ENCODE assay signal across 8 cellular contexts in genomic region chr16:89860747-89861304, GRCh38. TPM values are rescaled to one million over a fixed set of nuclear protein-coding genes. Genes with fewer than 3 reads are reported as not detected.
A peak's percentile ranks its signal among the peaks of the same experiment; 100 is the strongest.
DNase-seq lines count a peak whose midpoint lies in the region; ATAC-seq and TF ChIP-seq lines count a peak whose summit lies in the region.

No MANE protein-coding gene starts in this region.

- TF ChIP-seq CTCF in DOHH2 (IDR thresholded peaks at IDR 0.05; ENCODE audit: low read depth, low read length, poor library complexity, severe bottlenecking): peak; percentile 100
- peak; percentile 90 for TF ChIP-seq CTCF in IMR-90 (conservative IDR thresholded peaks at IDR 0.05; ENCODE audit: low read depth, low read length)

- 0 out of 2 replicates have a peak, but pooled peaks have one; percentile 30 for TF ChIP-seq POLR2A in IMR-90 (IDR thresholded peaks at IDR 0.05; ENCODE audit: low read depth, low read length)

- no peak overlapping the region for H3K9ac ChIP-seq in IMR-90 (ENCODE audit: low read depth, low read length)

- H3K36me3 ChIP-seq in DOHH2 (ENCODE audit: control insufficient read depth, low read length) (no peaks in the 10 kb centered on the region; the same call in 1 of the 2 replicates), IMR-90 (ENCODE audit: control insufficient read depth, insufficient read depth, low read length) (no peaks in the 10 kb centered on the region)

- no peak overlapping the region for H4K5ac ChIP-seq in IMR-90 (ENCODE audit: low read depth, low read length)

- H3K27me3 Mint-ChIP-seq in T-helper 17 cell: no peaks in the 10 kb centered on the region
- peaks cover 2% of the 10 kb centered on the region for H3K27me3 Mint-ChIP-seq in activated naive CD8-positive, alpha-beta T cell treated with anti-CD3 and anti-CD28 coated beads, Interleukin-2, amount 50 U/mL, for 24 hours

- no peak overlapping the region for H2AK5ac ChIP-seq in IMR-90 (ENCODE audit: low read depth, low read length)

- peak; percentile 17 for DNase-seq in IMR-90
- peak; percentile 64 to 79 (median 70) for DNase-seq in T-helper 17 cell
- DNase-seq in activated naive CD8-positive, alpha-beta T cell treated with anti-CD3 and anti-CD28 coated beads, Interleukin-2, amount 50 U/mL, for 24 hours: peak; percentile 86
- DNase-seq in hepatic stellate cell (ENCODE audit: low spot score): peak; percentile 88
- peak; percentile 81 for DNase-seq in stimulated activated CD4-positive, alpha-beta T cell treated with anti-CD3 and anti-CD28 coated beads, Interleukin-15, amount 100 ng/mL, for 24 hours
- no peak for DNase-seq in dedifferentiated amniotic fluid mesenchymal stem cell (ENCODE audit: extremely low spot score)

- H3K4me2 ChIP-seq in DOHH2 (ENCODE audit: low read length) (peak overlapping the region; percentile 47), IMR-90 (ENCODE audit: low read depth, low read length) (no peak overlapping the region)

- no peaks in the 10 kb centered on the region for H3K79me2 ChIP-seq in DOHH2 (ENCODE audit: control insufficient read depth, low read length)

- H2AFZ ChIP-seq in IMR-90 (replicated peaks; ENCODE audit: low read length, poor library complexity): peak overlapping the region; percentile 14

- peaks cover 36% of the 10 kb centered on the region for H3K4me1 ChIP-seq in DOHH2 (ENCODE audit: control insufficient read depth, low read length)
- peaks cover 6% of the 10 kb centered on the region for H3K4me1 ChIP-seq in IMR-90 (ENCODE audit: control insufficient read depth, insufficient read depth, low read length)

- dilution Hi-C loops in IMR-90 (cut with HindIII; ENCODE audit: low sequenced_read_pairs, unreplicated experiment): no loop called here

- H3K9me3 ChIP-seq in DOHH2 (ENCODE audit: control insufficient read depth, insufficient read depth, low read length) (no peaks in the 10 kb centered on the region), IMR-90 (ENCODE audit: control insufficient read depth, insufficient read depth, low read length) (no peaks in the 10 kb centered on the region), T-helper 17 cell (ENCODE audit: control insufficient read depth, low read length, poor library complexity, severe bottlenecking) (no peaks in the 10 kb centered on the region)

- no peak overlapping the region for H3K23ac ChIP-seq in IMR-90 (ENCODE audit: low read depth, low read length)

- H2AK9ac ChIP-seq in IMR-90 (replicated peaks; ENCODE audit: low read depth, low read length, poor library complexity): peak overlapping the region; percentile 21

- H3K9me3 Mint-ChIP-seq in activated naive CD8-positive, alpha-beta T cell treated with anti-CD3 and anti-CD28 coated beads, Interleukin-2, amount 50 U/mL, for 24 hours: no peaks in the 10 kb centered on the region

- H2BK15ac ChIP-seq in IMR-90 (ENCODE audit: low read depth, low read length): no peak overlapping the region

- no peak overlapping the region for H3K4ac ChIP-seq in IMR-90 (ENCODE audit: low read depth, low read length)

- no peak overlapping the region for H2BK20ac ChIP-seq in IMR-90 (ENCODE audit: low read depth, low read length)

- peaks cover 3% of the 10 kb centered on the region for H3K9me1 ChIP-seq in IMR-90 (ENCODE audit: insufficient read depth, low read length)

- WGBS in IMR-90 (ENCODE audit: extremely low coverage in 2 of 2, insufficient read length in 1 of 2), 2 experiments: 24% methylated on average over 9 of the region's 28 CpGs; no CpG with 5 or more reads in 1 of the 2 experiments

- H3K27ac ChIP-seq in DOHH2 (ENCODE audit: low read depth, low read length) (no peak overlapping the region), IMR-90 (ENCODE audit: insufficient read depth, low read length) (no peak overlapping the region)

- H4K8ac ChIP-seq in IMR-90 (ENCODE audit: low read depth in 2 of 2, low read length in 2 of 2): no peak overlapping the region

- H3K27me3 ChIP-seq in DOHH2 (ENCODE audit: control insufficient read depth, low read length): no peaks in the 10 kb centered on the region
- no peaks in the 10 kb centered on the region for H3K27me3 ChIP-seq in IMR-90 (ENCODE audit: control insufficient read depth, insufficient read depth, low read length)

- no peak overlapping the region for H2BK5ac ChIP-seq in IMR-90 (ENCODE audit: low read depth, low read length, poor library complexity, severe bottlenecking)

- BruUV-seq in IMR-90 (replicated peaks; lab: Mats Ljungman, UMichigan): no TSS peak

- H3K36me3 Mint-ChIP-seq in T-helper 17 cell (ENCODE audit: low read depth): no peaks in the 10 kb centered on the region
- H3K36me3 Mint-ChIP-seq in activated naive CD8-positive, alpha-beta T cell treated with anti-CD3 and anti-CD28 coated beads, Interleukin-2, amount 50 U/mL, for 24 hours (ENCODE audit: low read depth): no peaks in the 10 kb centered on the region

- POLR2A ChIA-PET in IMR-90 (lab: Charles Lee; ENCODE audit: unreplicated experiment): no interaction called here

- peak overlapping the region; percentile 81 for H3K27ac Mint-ChIP-seq in T-helper 17 cell
- no peak overlapping the region for H3K27ac Mint-ChIP-seq in activated naive CD8-positive, alpha-beta T cell treated with anti-CD3 and anti-CD28 coated beads, Interleukin-2, amount 50 U/mL, for 24 hours

- peaks cover 33% of the 10 kb centered on the region for H3K4me1 Mint-ChIP-seq in T-helper 17 cell
- peaks cover 28% of the 10 kb centered on the region for H3K4me1 Mint-ChIP-seq in activated naive CD8-positive, alpha-beta T cell treated with anti-CD3 and anti-CD28 coated beads, Interleukin-2, amount 50 U/mL, for 24 hours

- H3K4me3 ChIP-seq in DOHH2 (ENCODE audit: low read length) (no peak overlapping the region), IMR-90 (ENCODE audit: insufficient read depth, low read depth, low read length) (no peak overlapping the region)

- intact Hi-C loops in IMR-90 (cut with micrococcal nuclease): loop anchor here (1.0 to 5.0 kb wide), 4 partner anchors 68 to 160 kb away; partner anchors contain the start of genes SPATA2L, VPS9D1 and ZNF276

- peaks cover 5% of the 10 kb centered on the region; the same call in 1 of the 2 replicates for H3F3A ChIP-seq in DOHH2 (ENCODE audit: control insufficient read depth, insufficient read depth)

- no peaks in the 10 kb centered on the region; a peak in 1 of 4 replicates for H3K79me1 ChIP-seq in IMR-90 (ENCODE audit: low read depth in 1 of 2, low read length in 2 of 2)

- no peak overlapping the region for H4K91ac ChIP-seq in IMR-90 (ENCODE audit: insufficient read depth, low read depth, low read length)

- no peaks in the 10 kb centered on the region for H3K9me2 ChIP-seq in DOHH2 (replicated peaks; ENCODE audit: control insufficient read depth, low read length)

- ATAC-seq in IMR-90 (ENCODE audit: low read depth): peak; percentile 96
- peak; percentile 85 for ATAC-seq in T-helper 17 cell
- peak; percentile 81 for ATAC-seq in activated naive CD8-positive, alpha-beta T cell treated with anti-CD3 and anti-CD28 coated beads, Interleukin-2, amount 50 U/mL, for 24 hours
- no peak for ATAC-seq in GM18519 (IDR thresholded peaks at IDR 0.05; ENCODE audit: low FRiP score, unreplicated experiment)

- 0 out of 2 replicates have a peak, but pooled peaks cover 3% of the 10 kb centered on the region for H4K20me1 ChIP-seq in DOHH2 (ENCODE audit: control insufficient read depth, insufficient read depth, low read depth, low read length)
- 0 out of 2 replicates have a peak, but pooled peaks cover 8% of the 10 kb centered on the region for H4K20me1 ChIP-seq in IMR-90 (ENCODE audit: insufficient read depth, low read length)

- CTCF ChIA-PET in IMR-90 (lab: Yijun Ruan, JAX): interaction anchor here (0.6 to 4.2 kb wide), 9 partner anchors 56 to 161 kb away, joined by 3 to 19 read pairs (median 3); partner anchors contain the start of gene SPATA2L

- in situ Hi-C loops in IMR-90 (cut with MboI; ENCODE audit: low sequenced_read_pairs): no loop called here

- H3K56ac ChIP-seq in IMR-90 (ENCODE audit: extremely low read depth, insufficient read depth, low read length): no peak overlapping the region

- TF ChIP-seq RAD21 in IMR-90 (IDR thresholded peaks at IDR 0.05; ENCODE audit: low read length): peak; percentile 93

- no peak overlapping the region for H3K14ac ChIP-seq in IMR-90 (replicated peaks; ENCODE audit: low read depth, low read length)

- H3K18ac ChIP-seq in IMR-90 (ENCODE audit: low read depth, low read length): no peak overlapping the region

- peak overlapping the region; percentile 78 for H3K4me3 Mint-ChIP-seq in T-helper 17 cell
- H3K4me3 Mint-ChIP-seq in activated naive CD8-positive, alpha-beta T cell treated with anti-CD3 and anti-CD28 coated beads, Interleukin-2, amount 50 U/mL, for 24 hours: no peak overlapping the region

- no peak overlapping the region for H2BK120ac ChIP-seq in IMR-90 (ENCODE audit: low read depth, low read length)

TF ChIP-seq in IMR-90, 13 proteins besides CTCF, POLR2A, EP300 and RAD21:
- TF ChIP-seq BHLHE40 (IDR thresholded peaks at IDR 0.05; ENCODE audit: low read depth, low read length): no peak
- peak; percentile 74 for TF ChIP-seq SMC3 (IDR thresholded peaks at IDR 0.05; ENCODE audit: low read depth, low read length)
TF ChIP-seq in IMR-90: peak in this region for 1.

RNA-seq across cellular contexts. Expression of gene TCF25, which starts 12.6 kb away (rescaled TPM):
- total RNA-seq in IMR-90 (2012; rRNA removed) (119 and 127 TPM in 2 replicates), T-helper 17 cell (100 to 1,000 TPM; 393 to 428 TPM)
- polyA plus RNA-seq in IMR-90 (2012; rRNA removed): 184 and 199 TPM in 2 replicates
- polyA plus RNA-seq in IMR-90 (2012; cell fraction: cytosol; rRNA removed): 143 and 185 TPM in 2 replicates
- 445 and 688 TPM in 2 replicates for polyA plus RNA-seq in IMR-90 (2012; cell fraction: nucleus; rRNA removed; ENCODE audit: low replicate concordance)

RNA-seq across cellular contexts. Expression of gene SPIRE2, which starts 32.6 kb away (rescaled TPM):
- total RNA-seq in IMR-90 (2012; rRNA removed): 0.56 and 0.72 TPM in 2 replicates
- 1.6 and 1.9 TPM in 2 replicates for polyA plus RNA-seq in IMR-90 (2012; rRNA removed)
- polyA plus RNA-seq in IMR-90 (2012; cell fraction: cytosol; rRNA removed): 1.6 and 1.9 TPM in 2 replicates
- 8.8 and 10.3 TPM in 2 replicates for polyA plus RNA-seq in IMR-90 (2012; cell fraction: nucleus; rRNA removed; ENCODE audit: low replicate concordance)
- 1 to 10 TPM; 1.3 to 3.3 TPM for total RNA-seq in T-helper 17 cell

RNA-seq across cellular contexts. Expression of gene FANCA, which starts 44.4 kb away (rescaled TPM):
- 13.3 and 13.9 TPM in 2 replicates for total RNA-seq in IMR-90 (2012; rRNA removed)
- 24.4 and 24.7 TPM in 2 replicates for polyA plus RNA-seq in IMR-90 (2012; rRNA removed)
- 8.1 and 9.6 TPM in 2 replicates for polyA plus RNA-seq in IMR-90 (2012; cell fraction: cytosol; rRNA removed)
- 87.4 and 134 TPM in 2 replicates for polyA plus RNA-seq in IMR-90 (2012; cell fraction: nucleus; rRNA removed; ENCODE audit: low replicate concordance)
- 10 to 100 TPM; 10.7 to 12.7 TPM for total RNA-seq in T-helper 17 cell

RNA-seq across cellular contexts. Expression of gene MC1R, which starts 57.8 kb away (rescaled TPM):
- 3.8 and 4.4 TPM in 2 replicates for total RNA-seq in IMR-90 (2012; rRNA removed)
- polyA plus RNA-seq in IMR-90 (2012; rRNA removed): 9.5 TPM in 2 replicates
- 3.3 and 6.2 TPM in 2 replicates for polyA plus RNA-seq in IMR-90 (2012; cell fraction: cytosol; rRNA removed)
- polyA plus RNA-seq in IMR-90 (2012; cell fraction: nucleus; rRNA removed; ENCODE audit: low replicate concordance): 49.5 and 79.2 TPM in 2 replicates
- total RNA-seq in T-helper 17 cell: 10 to 100 TPM; 10.1 to 13.8 TPM
